Comparison of ENCODE assay signal across 30 cellular contexts in the genomic region with DNA sequence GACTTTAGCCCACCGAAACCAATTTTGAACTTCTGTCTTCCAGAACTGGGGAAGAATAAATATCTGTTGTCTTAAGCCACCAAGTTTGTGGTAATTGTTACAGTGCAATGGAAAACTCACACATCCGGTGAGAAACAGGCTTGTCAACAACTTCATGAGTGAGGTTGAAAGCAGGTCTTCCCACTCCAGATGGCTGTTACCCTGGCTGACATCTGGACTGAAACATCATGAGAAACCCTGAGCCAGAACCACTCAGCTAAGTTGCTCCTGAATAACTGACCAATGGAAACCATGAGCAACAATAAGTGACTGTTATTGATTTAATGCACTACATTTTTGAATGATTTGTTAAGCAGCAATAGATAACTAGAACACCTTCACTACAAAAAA. TPM values are rescaled to one million over a fixed set of nuclear protein-coding genes. Genes with fewer than 3 reads are reported as not detected.
A peak's percentile ranks its signal among the peaks of the same experiment; 100 is the strongest.
DNase-seq lines count a peak whose midpoint lies in the region; ATAC-seq and TF ChIP-seq lines count a peak whose summit lies in the region.
"Had no signal": no experiment of that assay in that cellular context is flagged by ENCODE, and none has a peak within 500 bp of the region (broad histone marks: within the 10 kb centered on the region; RNA-seq: fewer than 3 reads in every experiment).

No MANE protein-coding gene starts in this region.

- peak; percentile 33 for ATAC-seq in activated T-helper 17 cell treated with anti-CD3 and anti-CD28 coated beads, Interleukin-2, amount 50 U/mL, for 72 hours (replicated peaks)
- ATAC-seq in Right ventricle myocardium superior (ENCODE audit: poor library complexity) (peak; percentile 67), GM19455 (IDR thresholded peaks at IDR 0.05; ENCODE audit: unreplicated experiment) (no peak)
- ATAC-seq: left lung; Panc1; stimulated activated naive CD8-positive, alpha-beta T cell treated with anti-CD3 and anti-CD28 coated beads, Interleukin-15, Interleukin-2, amounts not matched to agents 100 U/mL and 50 U/mL, for 24 hours had no signal

- DNase-seq in DMS53 (lab: John Stamatoyannopoulos, UW) (peak; percentile 9), DMS53 treated with DMSO at 0.1 percent for 48 hours (lab: John Stamatoyannopoulos, UW; ENCODE audit: unreplicated experiment) (no peak), Right ventricle myocardium superior (no peak), spleen (peak; percentile 6), DMS114 treated with DMSO at 0.1 percent for 48 hours (lab: John Stamatoyannopoulos, UW; ENCODE audit: unreplicated experiment) (no peak), SHP77 (lab: John Stamatoyannopoulos, UW) (no peak)
- DNase-seq: activated T-cell treated with anti-CD3 and anti-CD28 coated beads, Interleukin-2, amount 50 U/mL, for 72 hours; AML-193; caudate nucleus; CD4-positive, alpha-beta memory T cell; DMS79; GOT3; head of caudate nucleus; NCI-H1417; NCI-H2081 treated with DMSO at 0.1 percent for 48 hours; NCI-H446; ovary; retina; stimulated activated CD4-positive, alpha-beta T cell treated with anti-CD3 and anti-CD28 coated beads, Interleukin-12 subunit alpha, Interleukin-12 subunit beta, amount 100 ng/mL, for 4 hours; stimulated activated naive CD8-positive, alpha-beta T cell treated with anti-CD3 and anti-CD28 coated beads, Interleukin-15, Interleukin-2, amounts not matched to agents 100 U/mL and 50 U/mL, for 24 hours had no signal

- H3K9me3 ChIP-seq in spleen = no peaks in the 10 kb centered on the region
- H3K9me3 ChIP-seq: ovary had no signal

- no peak overlapping the region for H3K4me3 Mint-ChIP-seq in activated T-helper 17 cell treated with anti-CD3 and anti-CD28 coated beads, Interleukin-2, amount 50 U/mL, for 72 hours
- H3K4me3 Mint-ChIP-seq: activated naive CD4-positive, alpha-beta T cell treated with anti-CD3 and anti-CD28 coated beads, Interleukin-2, amount 50 U/mL, for 24 hours; nephron had no signal

- H3K27ac Mint-ChIP-seq in activated T-helper 17 cell treated with anti-CD3 and anti-CD28 coated beads, Interleukin-2, amount 50 U/mL, for 72 hours = no peak overlapping the region
- H3K27ac Mint-ChIP-seq: nephron had no signal

- H3K27me3 ChIP-seq in spleen (replicated peaks in 1 of 7) = no peaks in the 10 kb centered on the region
- H3K27me3 ChIP-seq: left lung, ovary had no signal

- H3K27me3 Mint-ChIP-seq in activated T-helper 17 cell treated with anti-CD3 and anti-CD28 coated beads, Interleukin-2, amount 50 U/mL, for 72 hours = no peaks in the 10 kb centered on the region
- H3K27me3 Mint-ChIP-seq: activated naive CD4-positive, alpha-beta T cell treated with anti-CD3 and anti-CD28 coated beads, Interleukin-2, amount 50 U/mL, for 24 hours; CD4-positive, alpha-beta memory T cell had no signal

- H3K4me1 Mint-ChIP-seq in activated T-helper 17 cell treated with anti-CD3 and anti-CD28 coated beads, Interleukin-2, amount 50 U/mL, for 72 hours = peaks cover 4% of the 10 kb centered on the region
- H3K4me1 Mint-ChIP-seq: activated naive CD4-positive, alpha-beta T cell treated with anti-CD3 and anti-CD28 coated beads, Interleukin-2, amount 50 U/mL, for 24 hours had no signal

- no peak for TF ChIP-seq CTCF in spleen (IDR thresholded peaks at IDR 0.05 in 8 of 11, conservative IDR thresholded peaks at IDR 0.05 in 3 of 11)

- H3K27ac ChIP-seq in spleen = peak overlapping the region in 3 of 8 donors; percentile 10 to 39 (median 15)
- H3K27ac ChIP-seq: 22Rv1, left lung, ovary had no signal

- H3K4me3 ChIP-seq in spleen = no peak overlapping the region
- H3K4me3 ChIP-seq: left lung, ovary had no signal

- no peaks in the 10 kb centered on the region for H3K9me3 Mint-ChIP-seq in activated T-helper 17 cell treated with anti-CD3 and anti-CD28 coated beads, Interleukin-2, amount 50 U/mL, for 72 hours
- H3K9me3 Mint-ChIP-seq: activated naive CD4-positive, alpha-beta T cell treated with anti-CD3 and anti-CD28 coated beads, Interleukin-2, amount 50 U/mL, for 24 hours; activated T-cell treated with anti-CD3 and anti-CD28 coated beads, Interleukin-2, amount 50 U/mL, for 72 hours; CD4-positive, alpha-beta memory T cell had no signal

- no peak for TF ChIP-seq POLR2A in spleen (IDR thresholded peaks at IDR 0.05)

- no peaks in the 10 kb centered on the region for H3K36me3 Mint-ChIP-seq in activated T-helper 17 cell treated with anti-CD3 and anti-CD28 coated beads, Interleukin-2, amount 50 U/mL, for 72 hours (ENCODE audit: low read depth)
- H3K36me3 Mint-ChIP-seq: activated naive CD4-positive, alpha-beta T cell treated with anti-CD3 and anti-CD28 coated beads, Interleukin-2, amount 50 U/mL, for 24 hours; CD4-positive, alpha-beta memory T cell had no signal

- no peaks in the 10 kb centered on the region for H3K4me1 ChIP-seq in spleen
- H3K4me1 ChIP-seq: left lung had no signal

- intact Hi-C loops in Right ventricle myocardium superior (cut with DNase I) (no loop called here), spleen (cut with DNase I; ENCODE audit: low total_unique reads) (no loop called here)

- no peaks in the 10 kb centered on the region for H3K36me3 ChIP-seq in spleen
- H3K36me3 ChIP-seq: left lung, ovary had no signal

- WGBS in spleen, 5 donors = 83 to 93% (median 88%) methylated on average over 2 of the region's 2 CpGs

RNA-seq across cellular contexts. Expression of a gene that starts 10.3 kb away (rescaled TPM):
- total RNA-seq in activated T-helper 17 cell treated with anti-CD3 and anti-CD28 coated beads, Interleukin-2, amount 50 U/mL, for 72 hours = not detected
- total RNA-seq in Right ventricle myocardium superior (0.38 TPM), spleen (under 1 TPM in 3 of 7 donors, not detected in 4; 0.16 to 0.26 (median 0.23) TPM)
- under 1 TPM; 0.19 to 0.33 (median 0.28) TPM for polyA plus RNA-seq in spleen
- total RNA-seq: CD4-positive, alpha-beta memory T cell; dermis microvascular lymphatic vessel endothelial cell; endothelial cell of umbilical vein; MCF 10A had no signal
- polyA plus RNA-seq: CD4-positive, alpha-beta memory T cell; endothelial cell of umbilical vein had no signal

RNA-seq across cellular contexts. Expression of a gene that starts 40.3 kb away (rescaled TPM):
- 10 to 100 TPM; 30.2 to 49.9 TPM for total RNA-seq in activated T-helper 17 cell treated with anti-CD3 and anti-CD28 coated beads, Interleukin-2, amount 50 U/mL, for 72 hours
- total RNA-seq in Right ventricle myocardium superior (79.9 TPM), spleen (10 to 100 TPM; 12.7 to 51.7 (median 18.1) TPM)
- 10 to 100 TPM in 1 of 3 donors, 1 to 10 TPM in 2; 6.0 to 10.5 (median 7.2) TPM for polyA plus RNA-seq in spleen
- total RNA-seq: MCF 10A had no signal

Comparison
In these comparisons a context has a peak if more than half of its experiments do, and no peak if none do; other contexts are left out.
1. DNase-seq: peak in DMS53 (single experiment) and spleen (single experiment); none in DMS53 treated with DMSO at 0.1 percent for 48 hours (single experiment), Right ventricle myocardium superior (single experiment), DMS114 treated with DMSO at 0.1 percent for 48 hours (single experiment) and SHP77 (0 of 2).